1 cellular context compared by ENCODE assay signal in genomic region chr7:2736411-2736914, GRCh38.
TF ChIP-seq lines count a peak whose summit lies in the region.

No MANE protein-coding gene starts in this region.

TF ChIP-seq in GM23338, 12 proteins besides CTCF, POLR2A, EP300 and RAD21 (continued from another document):
- TF ChIP-seq ETS1 (IDR thresholded peaks at IDR 0.05) (no peak), NANOG (IDR thresholded peaks at IDR 0.05; ENCODE audit: borderline replicate concordance) (no peak), CREB1 (CRISPR knock-in tag; IDR thresholded peaks at IDR 0.05; ENCODE audit: low read depth) (no peak), EZH2phosphoT487 (IDR thresholded peaks at IDR 0.05; ENCODE audit: unreplicated experiment) (no peak)
